17 cellular contexts compared by ENCODE assay signal in the genomic region with DNA sequence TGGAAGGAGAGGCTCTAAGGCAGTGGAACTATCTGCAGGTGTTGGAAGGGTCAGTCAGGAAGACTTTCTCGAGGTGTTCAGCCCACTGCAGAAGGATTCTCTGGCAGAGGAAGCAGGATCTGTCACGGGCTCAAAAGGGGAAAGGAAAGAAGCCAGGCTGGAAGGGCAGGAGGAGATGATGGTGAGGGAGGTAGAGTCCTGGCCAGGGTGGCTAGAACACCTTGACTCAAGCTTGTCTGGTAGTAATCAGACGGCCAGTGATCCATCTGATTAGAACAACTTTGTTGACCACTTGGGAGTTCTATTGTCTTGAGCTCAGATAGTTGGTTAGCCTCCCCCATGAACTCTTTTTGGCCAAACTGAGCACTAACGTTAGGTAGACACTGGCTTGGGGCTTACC. TPM values are rescaled to one million over a fixed set of nuclear protein-coding genes. Genes with fewer than 3 reads are reported as not detected.
A peak's percentile ranks its signal among the peaks of the same experiment; 100 is the strongest.
DNase-seq lines count a peak whose midpoint lies in the region; ATAC-seq, FAIRE-seq and TF ChIP-seq lines count a peak whose summit lies in the region.
"Had no signal": no experiment of that assay in that cellular context is flagged by ENCODE, and none has a peak within 500 bp of the region (broad histone marks: within the 10 kb centered on the region; RNA-seq: fewer than 3 reads in every experiment).

No MANE protein-coding gene starts in this region.

- no peak for DNase-seq in GM12878 (ENCODE audit: low read depth, low spot score)
- no peak for DNase-seq in substantia nigra (lab: John Stamatoyannopoulos, UW)
- no peak for DNase-seq in Kasumi-1 (lab: John Stamatoyannopoulos, UW)
- no peak for DNase-seq in NK-92 treated with Interleukin-12 subunit alpha and Interleukin-12 subunit beta, amount 100 ng/mL, for 24 hours (lab: John Stamatoyannopoulos, UW)
- no peak for DNase-seq in SW 1271 (lab: John Stamatoyannopoulos, UW)
- no peak for DNase-seq in DMS 273 treated with DMSO at 0.1 percent for 48 hours (lab: John Stamatoyannopoulos, UW)
- DNase-seq: activated CD8-positive, alpha-beta T cell treated with anti-CD3 and anti-CD28 coated beads, Interleukin-2, amount 10 ng/mL, durations not matched to agents 7 days and 5 days; DMS79; effector CD8-positive, alpha-beta T cell; foreskin fibroblast; KBM-7; NCI-H1417 treated with DMSO at 0.1 percent for 48 hours; stimulated activated CD4-positive, alpha-beta T cell treated with anti-CD3 and anti-CD28 coated beads, Interleukin-2, amount 100 ng/mL, for 24 hours had no signal

- POLR2A ChIA-PET in GM12878 (lab: Charles Lee), result no interaction called here

- 10% methylated on average over 4 of the region's 4 CpGs for WGBS in GM12878 (ENCODE audit: insufficient coverage, insufficient replicate concordance, low lambda C conversion rate, missing lambda C conversion rate)

- H4K20me1 ChIP-seq in BLaER1 treated with 17β-estradiol and CSF1 and Interleukin-3, amounts not matched to agents 10 nM and 100 nM, result peaks cover 0 to 19% (median 4%) of the 10 kb centered on the region in 11 experiments; a peak in 8 of 22 replicates
- H4K20me1 ChIP-seq in GM12878 (ENCODE audit: control insufficient read depth, insufficient read depth), result no peaks in the 10 kb centered on the region

- TF ChIP-seq POLR2A in GM12878 (IDR thresholded peaks at IDR 0.05; ENCODE audit: low read depth, low read length), result no peak

- H2AFZ ChIP-seq in GM12878 (ENCODE audit: control insufficient read depth, low read depth, low read length), result no peak overlapping the region

- RAD21 ChIA-PET in GM12878 (lab: Charles Lee; ENCODE audit: unreplicated experiment), result interaction anchor here (1.1 to 2.3 kb wide), 2 partner anchors 70 to 110 kb away, joined by 3 to 6 read pairs; no protein-coding TSS in a partner anchor

- no peak overlapping the region for H3K4me3 ChIP-seq in BLaER1 treated with 17β-estradiol and CSF1 and Interleukin-3, amounts not matched to agents 10 nM and 100 nM
- no peak overlapping the region for H3K4me3 ChIP-seq in GM12878
- no peak overlapping the region for H3K4me3 ChIP-seq in muscle layer of colon (ENCODE audit: low read depth in 1 of 2, low read length in 2 of 2)

- no peak overlapping the region for H3K9ac ChIP-seq in BLaER1 treated with 17β-estradiol and CSF1 and Interleukin-3, amounts not matched to agents 10 nM and 100 nM
- H3K9ac ChIP-seq in GM12878 (ENCODE audit: control insufficient read depth, insufficient read depth, low read length) (no peak overlapping the region), muscle layer of colon (ENCODE audit: low read length) (no peak overlapping the region)

- no peak for ATAC-seq in GM12878
- ATAC-seq: activated CD8-positive, alpha-beta T cell treated with anti-CD3 and anti-CD28 coated beads, Interleukin-2, amount 10 ng/mL, durations not matched to agents 7 days and 5 days had no signal

- intact Hi-C loops in GM12878 (cut with micrococcal nuclease; ENCODE audit: unreplicated experiment), result no loop called here

- in situ Hi-C loops in GM12878 (cut with MboI), result no loop called here

- no peak for TF ChIP-seq EP300 in GM12878 (IDR thresholded peaks at IDR 0.05; ENCODE audit: borderline replicate concordance in 1 of 2, control insufficient read depth in 1 of 2, low read depth in 2 of 2, low read length in 2 of 2)

- SMC1A ChIA-PET in GM12878 (lab: Charles Lee; ENCODE audit: uncharacterized antibody, unreplicated experiment), result interaction anchor here (1.2 to 4.2 kb wide), 5 partner anchors 15 to 362 kb away, joined by 3 to 30 read pairs (median 5); partner anchors contain the start of genes POLR1A and PTCD3

- no peak for TF ChIP-seq RAD21 in GM12878 (IDR thresholded peaks at IDR 0.05; ENCODE audit: insufficient read depth, low read depth, low read length)

- H3K9me3 ChIP-seq in BLaER1 treated with 17β-estradiol and CSF1 and Interleukin-3, amounts not matched to agents 10 nM and 100 nM (replicated peaks in 1 of 11), result no peaks in the 10 kb centered on the region
- peaks cover 12% of the 10 kb centered on the region; the same call in 2 of the 3 replicates for H3K9me3 ChIP-seq in GM12878 (replicated peaks; ENCODE audit: control insufficient read depth, insufficient read depth, low read length)
- H3K9me3 ChIP-seq in muscle layer of colon (ENCODE audit: low read length), result no peaks in the 10 kb centered on the region

- no peak overlapping the region for H3K27ac ChIP-seq in BLaER1 treated with 17β-estradiol and CSF1 and Interleukin-3, amounts not matched to agents 10 nM and 100 nM
- no peak overlapping the region for H3K27ac ChIP-seq in GM12878 (ENCODE audit: control insufficient read depth, insufficient read depth)
- peak overlapping the region; percentile 27 for H3K27ac ChIP-seq in muscle layer of colon (ENCODE audit: low read depth, low read length)
- peak overlapping the region; percentile 99 for H3K27ac ChIP-seq in substantia nigra (ENCODE audit: low read depth, low read length, poor library complexity, severe bottlenecking)

- no TSS peak for BruUV-seq in GM12878 (replicated peaks; lab: Mats Ljungman, UMichigan)

- no peaks in the 10 kb centered on the region for H3K36me3 ChIP-seq in BLaER1 treated with 17β-estradiol and CSF1 and Interleukin-3, amounts not matched to agents 10 nM and 100 nM
- H3K36me3 ChIP-seq in GM12878 (ENCODE audit: control insufficient read depth in 2 of 2, insufficient read depth in 2 of 2, low read length in 1 of 2), result no peaks in the 10 kb centered on the region
- H3K36me3 ChIP-seq in muscle layer of colon (ENCODE audit: insufficient read depth, low read length), result no peaks in the 10 kb centered on the region

- H3K4me2 ChIP-seq in BLaER1 treated with 17β-estradiol and CSF1 and Interleukin-3, amounts not matched to agents 10 nM and 100 nM, result peak overlapping the region in 7 of 11 experiments; percentile 10 to 88 (median 84); a peak in 13 of 22 replicates
- no peak overlapping the region for H3K4me2 ChIP-seq in GM12878 (ENCODE audit: control insufficient read depth, insufficient read depth)

- peaks cover 0 to 48% (median 3%) of the 10 kb centered on the region in 11 experiments; a peak in 11 of 22 replicates for H3K27me3 ChIP-seq in BLaER1 treated with 17β-estradiol and CSF1 and Interleukin-3, amounts not matched to agents 10 nM and 100 nM
- H3K27me3 ChIP-seq in GM12878 (replicated peaks in 1 of 2; ENCODE audit: control insufficient read depth in 2 of 2, insufficient read depth in 2 of 2, low read length in 1 of 2) (peaks cover 0 to 18% of the 10 kb centered on the region in 2 experiments; a peak in 3 of 4 replicates), muscle layer of colon (ENCODE audit: control insufficient read depth in 1 of 2, insufficient read depth in 2 of 2, low read length in 2 of 2) (no peaks in the 10 kb centered on the region)

- H3K4me1 ChIP-seq in BLaER1 treated with 17β-estradiol and CSF1 and Interleukin-3, amounts not matched to agents 10 nM and 100 nM, result peaks cover 43 to 76% (median 73%) of the 10 kb centered on the region in 10 experiments
- H3K4me1 ChIP-seq in GM12878 (ENCODE audit: control insufficient read depth, insufficient read depth, low read length) (peaks cover 16% of the 10 kb centered on the region), muscle layer of colon (ENCODE audit: insufficient read depth, low read length) (peaks cover 66% of the 10 kb centered on the region)

- no peak for TF ChIP-seq CTCF in GM12878 (IDR thresholded peaks at IDR 0.05 in 2 of 3, conservative IDR thresholded peaks at IDR 0.05 in 1 of 3; ENCODE audit: control insufficient read depth in 2 of 3, extremely low read depth in 1 of 3, insufficient read depth in 1 of 3, low read depth in 3 of 3, low read length in 3 of 3)

- FAIRE-seq in GM12878 (lab: Jason Lieb, UNC), result no peak
- FAIRE-seq: H1 had no signal

- H3K79me2 ChIP-seq in GM12878 (ENCODE audit: control insufficient read depth, insufficient read depth, low read length), result no peaks in the 10 kb centered on the region

- CTCF ChIA-PET in GM12878 (lab: Yijun Ruan, JAX), result interaction anchor here (0.8 to 8.2 kb wide), 7 partner anchors 12 to 83 kb away, joined by 3 to 82 read pairs (median 9); no protein-coding TSS in a partner anchor

TF ChIP-seq in GM12878, 131 proteins besides CTCF, POLR2A, EP300 and RAD21 (continues in another document):
- TF ChIP-seq IKZF1 (conservative IDR thresholded peaks at IDR 0.05), result 0 out of 2 replicates have a peak, but pooled peaks have one; percentile 7

RNA-seq across cellular contexts. Expression of gene ATOH8, which starts 9.7 kb away (rescaled TPM):
- 0.56 and 1.6 TPM in 2 replicates for total RNA-seq in GM12878 (2013; cell fraction: nucleolus; rRNA removed)
- total RNA-seq in GM12878 (2014; rRNA removed) (not detected in 2 replicates), GM12878 (2014; rRNA removed; fragmentation: Illumina TruSeq; extraction: Trizol) (0.09 TPM in 1 of 2 replicates, not detected in the other), GM12878 (2021) (0.21 TPM in 1 of 2 replicates, not detected in the other)
- not detected for polyA plus RNA-seq in GM12878 (2011; ENCODE audit: low read depth)
- polyA plus RNA-seq in GM12878 (2011; rRNA removed) (0.39 and 0.60 TPM in 2 replicates), GM12878 (2014; fragmentation: Illumina TruSeq; extraction: Trizol) (not detected in 2 replicates), GM12878 (2014; fragmentation: Nextera tagmentation; extraction: Ambion mirVana) (under 1 TPM in 1 of 2 experiments, not detected in 1; 0.03 TPM), GM12878 (2014; rRNA removed) (not detected in 2 replicates), GM12878 (2016; fragmentation: Nextera tagmentation; extraction: Ambion mirVana) (not detected)
- polyA plus RNA-seq in GM12878 (2011; cell fraction: cytosol; rRNA removed), result 0.72 and 1.0 TPM in 2 replicates
- polyA plus RNA-seq in GM12878 (2011; cell fraction: nucleus; rRNA removed), result 1.6 and 1.7 TPM in 2 replicates
- 0.07 TPM in 1 of 2 replicates, not detected in the other for polyA plus RNA-seq in GM12878 (2012)
- polyA minus RNA-seq in GM12878 (2011; rRNA and poly(A)+ RNA removed), result 1.0 and 1.4 TPM in 2 replicates
- 0.31 and 1.2 TPM in 2 replicates for polyA minus RNA-seq in GM12878 (2011; cell fraction: cytosol; rRNA and poly(A)+ RNA removed)
- polyA minus RNA-seq in GM12878 (2011; cell fraction: nucleus; rRNA and poly(A)+ RNA removed), result 0.48 and 0.86 TPM in 2 replicates

RNA-seq across cellular contexts. Expression of gene GNLY, which starts 49.9 kb away (rescaled TPM):
- total RNA-seq in GM12878 (2013; cell fraction: nucleolus; rRNA removed), result not detected in 2 replicates
- total RNA-seq in GM12878 (2014; rRNA removed) (not detected in 2 replicates), GM12878 (2014; rRNA removed; fragmentation: Illumina TruSeq; extraction: Trizol) (0.18 TPM in 1 of 2 replicates, not detected in the other), GM12878 (2021) (not detected in 2 replicates)
- not detected for polyA plus RNA-seq in GM12878 (2011; ENCODE audit: low read depth)
- polyA plus RNA-seq in GM12878 (2011; rRNA removed) (0.40 and 0.42 TPM in 2 replicates), GM12878 (2014; fragmentation: Illumina TruSeq; extraction: Trizol) (not detected in 2 replicates), GM12878 (2014; fragmentation: Nextera tagmentation; extraction: Ambion mirVana) (not detected), GM12878 (2014; rRNA removed) (not detected in 2 replicates), GM12878 (2016; fragmentation: Nextera tagmentation; extraction: Ambion mirVana) (not detected)
- 0.50 and 0.79 TPM in 2 replicates for polyA plus RNA-seq in GM12878 (2011; cell fraction: cytosol; rRNA removed)
- polyA plus RNA-seq in GM12878 (2011; cell fraction: nucleus; rRNA removed), result 0.67 and 0.99 TPM in 2 replicates
- 0.23 and 0.27 TPM in 2 replicates for polyA plus RNA-seq in GM12878 (2012)
- polyA minus RNA-seq in GM12878 (2011; rRNA and poly(A)+ RNA removed), result 1.2 TPM in 1 of 2 replicates, not detected in the other
- not detected in 2 replicates for polyA minus RNA-seq in GM12878 (2011; cell fraction: cytosol; rRNA and poly(A)+ RNA removed)
- 0.29 and 0.48 TPM in 2 replicates for polyA minus RNA-seq in GM12878 (2011; cell fraction: nucleus; rRNA and poly(A)+ RNA removed)
- total RNA-seq: H1 had no signal
- polyA plus RNA-seq: BJ had no signal

Comparison
In these comparisons a context has a peak if more than half of its experiments do, and no peak if none do; other contexts are left out.
1. H3K27ac ChIP-seq: peak in muscle layer of colon (single experiment) and substantia nigra (single experiment); none in BLaER1 treated with 17β-estradiol and CSF1 and Interleukin-3, amounts not matched to agents 10 nM and 100 nM (0 of 11) and GM12878 (single experiment).